ENCODE assay signal across 17 cellular contexts in genomic region chrX:19440713-19441112, GRCh38.
DNase-seq lines count a peak whose midpoint lies in the region; ATAC-seq and TF ChIP-seq lines count a peak whose summit lies in the region.
"Had no signal": no experiment of that assay in that cellular context is flagged by ENCODE, and none has a peak within 500 bp of the region (broad histone marks: within the 10 kb centered on the region; RNA-seq: fewer than 3 reads in every experiment).

No MANE protein-coding gene starts in this region.

- CTCF ChIA-PET in PC-3 (lab: Charles Lee): no interaction called here

- H3K27me3 ChIP-seq in PC-3 (ENCODE audit: low read length): no peaks in the 10 kb centered on the region
- H3K27me3 ChIP-seq in testis: no peaks in the 10 kb centered on the region
- H3K27me3 ChIP-seq in psoas muscle (ENCODE audit: insufficient read depth in 3 of 3, low read length in 2 of 3): peaks cover 0 to 9% (median 0%) of the 10 kb centered on the region in 3 donors

- H3K9me2 ChIP-seq in PC-3 (replicated peaks; ENCODE audit: low read length): no peaks in the 10 kb centered on the region

- no peak overlapping the region for H3K9ac ChIP-seq in PC-3 (ENCODE audit: low read length)

- POLR2A ChIA-PET in PC-3 (lab: Charles Lee; ENCODE audit: unreplicated experiment): no interaction called here

- H3F3A ChIP-seq in PC-3 (ENCODE audit: low read length, unreplicated experiment): no peaks in the 10 kb centered on the region

- H3K36me3 ChIP-seq in PC-3 (ENCODE audit: low read depth, low read length) (no peaks in the 10 kb centered on the region), testis (ENCODE audit: low read depth, missing control alignments) (no peaks in the 10 kb centered on the region), psoas muscle (ENCODE audit: insufficient read depth in 1 of 2, low read depth in 1 of 2) (no peaks in the 10 kb centered on the region)

- no TSS peak for BruUV-seq in PC-3 (replicated peaks; lab: Mats Ljungman, UMichigan)

- H3K4me3 ChIP-seq in PC-3 (ENCODE audit: low read length) (no peak overlapping the region), testis (no peak overlapping the region), psoas muscle (no peak overlapping the region)
- H3K4me3 ChIP-seq: lung, smooth muscle cell had no signal

- no peak overlapping the region for H3K27ac ChIP-seq in PC-3 (ENCODE audit: low read length)
- no peak overlapping the region for H3K27ac ChIP-seq in testis
- no peak overlapping the region for H3K27ac ChIP-seq in psoas muscle
- H3K27ac ChIP-seq: 22Rv1, RWPE1 had no signal

- WGBS in testis, 2 donors: 29 to 60% methylated on average over 1 to 3 of the region's 3 CpGs
- 31 to 47% (median 41%) methylated on average over 3 of the region's 3 CpGs for WGBS in psoas muscle, 3 donors

- no peak for TF ChIP-seq POLR2A in testis (IDR thresholded peaks at IDR 0.05)

- ATAC-seq in PC-3: no peak
- no peak for ATAC-seq in HG02642 (IDR thresholded peaks at IDR 0.05; ENCODE audit: poor library complexity, unreplicated experiment)
- no peak for ATAC-seq in HG03280 (IDR thresholded peaks at IDR 0.05; ENCODE audit: unreplicated experiment)
- ATAC-seq in psoas muscle: no peak

- no peaks in the 10 kb centered on the region for H4K20me1 ChIP-seq in PC-3 (ENCODE audit: low read length)

- H3K9me3 ChIP-seq in PC-3 (ENCODE audit: low read length) (no peaks in the 10 kb centered on the region), testis (no peaks in the 10 kb centered on the region), psoas muscle (no peaks in the 10 kb centered on the region)
- H3K9me3 ChIP-seq: Caco-2 had no signal

- H3K4me1 ChIP-seq in PC-3 (ENCODE audit: insufficient read depth, low read length) (no peaks in the 10 kb centered on the region), testis (no peaks in the 10 kb centered on the region), psoas muscle (no peaks in the 10 kb centered on the region)
- H3K4me1 ChIP-seq: Caco-2 had no signal

- H3K4me2 ChIP-seq in PC-3 (ENCODE audit: low read length): no peak overlapping the region
- H3K4me2 ChIP-seq: smooth muscle cell had no signal

- intact Hi-C loops in PC-3 (cut with micrococcal nuclease): no loop called here
- intact Hi-C loops in testis (cut with DNase I; ENCODE audit: low total_unique reads): no loop called here
- intact Hi-C loops in psoas muscle (cut with DNase I): no loop called here

- no peak overlapping the region for H2AFZ ChIP-seq in PC-3 (ENCODE audit: low read length)

- H3K79me2 ChIP-seq in PC-3 (ENCODE audit: low read length): no peaks in the 10 kb centered on the region

- no peak for TF ChIP-seq CTCF in PC-3 (conservative IDR thresholded peaks at IDR 0.05; ENCODE audit: low read depth, low read length)
- TF ChIP-seq CTCF in testis (IDR thresholded peaks at IDR 0.05): no peak
- TF ChIP-seq CTCF in psoas muscle (IDR thresholded peaks at IDR 0.05): no peak

- DNase-seq in DMS 273 (lab: John Stamatoyannopoulos, UW; ENCODE audit: unreplicated experiment): peak; percentile 9
- no peak for DNase-seq in DMS 273 treated with DMSO at 0.1 percent for 48 hours (lab: John Stamatoyannopoulos, UW)
- peak; percentile 13 for DNase-seq in PC-3
- peak; percentile 1 for DNase-seq in fibroblast of gingiva (ENCODE audit: low read depth)
- peak; percentile 23 for DNase-seq in testis
- DNase-seq in psoas muscle: no peak
- DNase-seq: activated CD4-positive, alpha-beta memory T cell treated with anti-CD3 and anti-CD28 coated beads for 36 hours; Caco-2; NCI-H1105 treated with DMSO at 0.1 percent for 48 hours; NCI-H510A; T-helper 2 cell had no signal

Comparison
In these comparisons a context has a peak if more than half of its experiments do, and no peak if none do; other contexts are left out.
1. DNase-seq: peak in DMS 273 (single experiment), PC-3 (single experiment), fibroblast of gingiva (single experiment) and testis (single experiment); none in DMS 273 treated with DMSO at 0.1 percent for 48 hours (single experiment) and psoas muscle (0 of 2).